ENCODE assay signal across 8 cellular contexts in the genomic region with DNA sequence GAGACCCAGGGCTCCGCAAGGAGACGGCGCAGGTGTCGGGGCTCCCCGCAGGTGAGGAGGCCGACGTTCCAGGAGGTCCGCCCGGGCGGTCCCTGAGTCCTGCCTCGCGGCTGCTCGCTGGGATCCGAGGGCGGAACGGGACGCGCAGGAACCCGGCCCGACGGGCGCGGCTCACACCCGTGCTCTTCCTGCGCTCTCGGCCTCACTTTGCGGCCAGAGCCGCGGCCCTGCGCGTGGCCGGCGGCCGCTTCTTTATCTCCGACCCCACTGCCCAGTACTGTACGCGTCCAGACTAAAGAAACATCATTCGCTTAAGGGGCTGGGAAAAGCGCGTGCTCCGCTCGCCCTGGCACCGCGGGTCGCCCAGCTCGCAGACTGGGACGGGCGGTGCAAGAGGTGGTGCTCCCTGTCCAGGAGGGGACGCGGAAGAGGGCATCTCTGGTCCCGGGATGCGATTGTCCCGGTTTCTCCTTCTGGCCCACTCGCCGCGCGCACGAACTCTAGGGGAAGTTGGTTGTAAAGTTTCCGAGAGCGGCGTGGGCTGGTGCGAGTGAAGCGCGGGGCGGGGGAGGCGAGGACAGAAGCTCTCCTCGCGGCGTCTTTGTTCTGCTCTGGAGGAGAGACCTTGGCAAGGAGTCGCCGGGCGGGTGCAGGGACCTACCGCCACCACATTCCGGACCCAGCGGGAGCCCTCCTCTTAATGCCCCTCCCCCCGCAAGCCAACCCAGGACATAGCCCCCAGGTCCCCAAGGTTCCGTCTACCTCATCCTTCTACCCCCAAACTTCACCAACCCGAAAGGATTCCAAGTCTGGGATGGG.
DNase-seq lines count a peak whose midpoint lies in the region; ATAC-seq and TF ChIP-seq lines count a peak whose summit lies in the region.

No MANE protein-coding gene starts in this region.

- no peaks in the 10 kb centered on the region for H3K9me3 Mint-ChIP-seq in dendritic cell treated with granulocyte-macrophage colony-stimulating factor and Interleukin-4, amounts not matched to agents 40 ng/mL and 50 ng/mL, for 4 days
- H3K9me3 Mint-ChIP-seq in mesothelial cell of epicardium = no peaks in the 10 kb centered on the region

- TF ChIP-seq POLR2A in vagina (IDR thresholded peaks at IDR 0.05) = no peak

- H3K36me3 ChIP-seq in BLaER1 treated with 17β-estradiol and CSF1 and Interleukin-3, amounts not matched to agents 10 nM and 100 nM = no peaks in the 10 kb centered on the region
- H3K36me3 ChIP-seq in HUES48 (ENCODE audit: control insufficient read depth, insufficient read depth, low read length) (peaks cover 14% of the 10 kb centered on the region), vagina (no peaks in the 10 kb centered on the region)

- H3K27ac Mint-ChIP-seq in dendritic cell treated with granulocyte-macrophage colony-stimulating factor and Interleukin-4, amounts not matched to agents 40 ng/mL and 50 ng/mL, for 4 days = no peak overlapping the region
- H3K27ac Mint-ChIP-seq in mesothelial cell of epicardium (peak overlapping the region; percentile 96), T-helper 17 cell (no peak overlapping the region)

- H3K27me3 Mint-ChIP-seq in dendritic cell treated with granulocyte-macrophage colony-stimulating factor and Interleukin-4, amounts not matched to agents 40 ng/mL and 50 ng/mL, for 4 days = peaks cover 69% of the 10 kb centered on the region
- H3K27me3 Mint-ChIP-seq in mesothelial cell of epicardium (ENCODE audit: low read depth) (no peaks in the 10 kb centered on the region), T-helper 17 cell (peaks cover 78% of the 10 kb centered on the region)

- H3K9ac ChIP-seq in BLaER1 treated with 17β-estradiol and CSF1 and Interleukin-3, amounts not matched to agents 10 nM and 100 nM = peak overlapping the region in 6 of 11 experiments; percentile 4 to 43 (median 22); a peak in 7 of 22 replicates
- H3K9ac ChIP-seq in HUES48 (ENCODE audit: low read depth, low read length) = peak overlapping the region; percentile 83

- ATAC-seq in HG03159 (IDR thresholded peaks at IDR 0.05; ENCODE audit: unreplicated experiment) (no peak), T-helper 17 cell (no peak)

- intact Hi-C loops in dendritic cell treated with granulocyte-macrophage colony-stimulating factor and Interleukin-4, amounts not matched to agents 40 ng/mL and 50 ng/mL, for 4 days (cut with micrococcal nuclease) = no loop called here
- intact Hi-C loops in vagina (cut with DNase I) = loop anchor here (10.0 kb wide), 1 partner anchor 70 kb away; a partner anchor contains a TSS

- peak overlapping the region; percentile 79 to 99 (median 88) for H3K4me2 ChIP-seq in BLaER1 treated with 17β-estradiol and CSF1 and Interleukin-3, amounts not matched to agents 10 nM and 100 nM

- H3K4me1 ChIP-seq in BLaER1 treated with 17β-estradiol and CSF1 and Interleukin-3, amounts not matched to agents 10 nM and 100 nM = peaks cover 24 to 36% (median 33%) of the 10 kb centered on the region in 10 experiments
- peaks cover 31% of the 10 kb centered on the region for H3K4me1 ChIP-seq in HUES48 (ENCODE audit: control insufficient read depth, insufficient read depth, low read length)
- H3K4me1 ChIP-seq in vagina = peaks cover 26% of the 10 kb centered on the region

- no peak for TF ChIP-seq CTCF in mesothelial cell of epicardium (IDR thresholded peaks at IDR 0.05; ENCODE audit: unreplicated experiment)
- no peak for TF ChIP-seq CTCF in vagina (IDR thresholded peaks at IDR 0.05)

- H3K4me1 Mint-ChIP-seq in dendritic cell treated with granulocyte-macrophage colony-stimulating factor and Interleukin-4, amounts not matched to agents 40 ng/mL and 50 ng/mL, for 4 days (ENCODE audit: low read depth) = peaks cover 36% of the 10 kb centered on the region
- peaks cover 39% of the 10 kb centered on the region for H3K4me1 Mint-ChIP-seq in mesothelial cell of epicardium
- peaks cover 22% of the 10 kb centered on the region for H3K4me1 Mint-ChIP-seq in T-helper 17 cell

- peak; percentile 35 to 67 for DNase-seq in mesothelial cell of epicardium (ENCODE audit: low spot score in 2 of 2, unreplicated experiment in 2 of 2)
- DNase-seq in vagina (ENCODE audit: extremely low spot score in 2 of 2) = no peak
- DNase-seq in Kasumi-1 (lab: John Stamatoyannopoulos, UW) = no peak
- DNase-seq in T-helper 17 cell = no peak

- peak overlapping the region; percentile 63 for H3K4me3 Mint-ChIP-seq in dendritic cell treated with granulocyte-macrophage colony-stimulating factor and Interleukin-4, amounts not matched to agents 40 ng/mL and 50 ng/mL, for 4 days
- H3K4me3 Mint-ChIP-seq in mesothelial cell of epicardium (peak overlapping the region; percentile 85), T-helper 17 cell (no peak overlapping the region)

- H3K27ac ChIP-seq in BLaER1 treated with 17β-estradiol and CSF1 and Interleukin-3, amounts not matched to agents 10 nM and 100 nM = no peak overlapping the region
- H3K27ac ChIP-seq in HUES48 (ENCODE audit: low read depth, low read length) = peak overlapping the region; percentile 90
- peak overlapping the region; percentile 54 for H3K27ac ChIP-seq in vagina

- H3K36me3 Mint-ChIP-seq in dendritic cell treated with granulocyte-macrophage colony-stimulating factor and Interleukin-4, amounts not matched to agents 40 ng/mL and 50 ng/mL, for 4 days (ENCODE audit: low read depth) = no peaks in the 10 kb centered on the region
- no peaks in the 10 kb centered on the region for H3K36me3 Mint-ChIP-seq in mesothelial cell of epicardium
- peaks cover 5% of the 10 kb centered on the region for H3K36me3 Mint-ChIP-seq in T-helper 17 cell (ENCODE audit: low read depth)

- peaks cover 0 to 17% (median 4%) of the 10 kb centered on the region in 11 experiments; a peak in 5 of 22 replicates for H3K9me3 ChIP-seq in BLaER1 treated with 17β-estradiol and CSF1 and Interleukin-3, amounts not matched to agents 10 nM and 100 nM (replicated peaks in 1 of 11)
- H3K9me3 ChIP-seq in HUES48 (ENCODE audit: control insufficient read depth, insufficient read depth, low read length) (no peaks in the 10 kb centered on the region), vagina (no peaks in the 10 kb centered on the region), T-helper 17 cell (ENCODE audit: control insufficient read depth, low read length, poor library complexity, severe bottlenecking) (no peaks in the 10 kb centered on the region)

- peak overlapping the region; percentile 42 to 66 (median 56) for H3K4me3 ChIP-seq in BLaER1 treated with 17β-estradiol and CSF1 and Interleukin-3, amounts not matched to agents 10 nM and 100 nM
- H3K4me3 ChIP-seq in HUES48 (ENCODE audit: low read depth, low read length) (peak overlapping the region; percentile 86), vagina (peak overlapping the region; percentile 56 to 62)

- peaks cover 70 to 79% (median 74%) of the 10 kb centered on the region in 11 experiments for H3K27me3 ChIP-seq in BLaER1 treated with 17β-estradiol and CSF1 and Interleukin-3, amounts not matched to agents 10 nM and 100 nM
- H3K27me3 ChIP-seq in HUES48 (ENCODE audit: control insufficient read depth, insufficient read depth, low read length) (peaks cover 19% of the 10 kb centered on the region), vagina (no peaks in the 10 kb centered on the region)

- peaks cover 0 to 18% (median 5%) of the 10 kb centered on the region in 11 experiments; a peak in 10 of 22 replicates for H4K20me1 ChIP-seq in BLaER1 treated with 17β-estradiol and CSF1 and Interleukin-3, amounts not matched to agents 10 nM and 100 nM

Comparison
In these comparisons a context has a peak if more than half of its experiments do, and no peak if none do; other contexts are left out.
1. H3K27ac ChIP-seq: peak in HUES48 (single experiment) and vagina (single experiment); none in BLaER1 treated with 17β-estradiol and CSF1 and Interleukin-3, amounts not matched to agents 10 nM and 100 nM (0 of 11).
2. DNase-seq: peak in mesothelial cell of epicardium (2 of 2); none in vagina (0 of 2), Kasumi-1 (0 of 2) and T-helper 17 cell (0 of 3).
3. Peak in every context shown above with its lines, with median percentiles within 50 percentile points of each other: H3K4me3 ChIP-seq.